ENCODE assay signal across 8 cellular contexts in the genomic region with DNA sequence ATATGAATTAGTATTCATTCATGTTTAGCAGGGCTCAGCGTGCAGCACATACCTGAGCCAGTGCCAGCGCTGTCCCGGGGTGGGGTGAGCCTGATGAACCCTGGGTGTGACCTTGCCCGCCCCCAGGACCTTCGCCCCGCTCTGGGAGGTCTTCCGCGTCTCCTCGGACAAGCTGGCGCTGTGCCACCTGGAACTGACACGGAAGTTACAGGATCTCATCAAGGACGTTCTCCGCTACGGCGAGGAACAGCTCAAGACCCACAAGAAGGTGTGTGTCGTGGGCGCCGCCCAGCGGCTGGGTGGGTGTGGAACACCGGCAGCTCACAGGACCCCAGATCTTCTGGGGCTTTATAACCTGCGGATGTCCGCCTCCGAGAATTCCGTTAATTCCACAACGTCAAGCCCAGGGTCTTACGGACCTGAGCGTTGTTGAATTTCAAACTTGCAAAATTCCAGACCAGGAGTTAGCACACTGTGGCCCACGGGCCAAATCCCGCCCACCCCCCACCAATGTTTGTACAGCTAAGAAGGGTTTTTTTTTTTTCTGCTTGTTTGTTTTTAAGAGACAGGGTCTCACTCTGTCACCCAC. TPM values are rescaled to one million over a fixed set of nuclear protein-coding genes. Genes with fewer than 3 reads are reported as not detected.
DNase-seq lines count a peak whose midpoint lies in the region; ATAC-seq, FAIRE-seq and TF ChIP-seq lines count a peak whose summit lies in the region.

No MANE protein-coding gene starts in this region.

- H3K27me3 ChIP-seq in MG63: no peaks in the 10 kb centered on the region
- H3K27me3 ChIP-seq in endothelial cell of umbilical vein (ENCODE audit: control insufficient read depth in 2 of 2, insufficient read depth in 2 of 2, low read length in 2 of 2): no peaks in the 10 kb centered on the region

- H3K4me3 ChIP-seq in MG63 (peak overlapping the region; percentile 26; the same call in 1 of the 2 replicates), endothelial cell of umbilical vein (replicated peaks in 1 of 3; ENCODE audit: insufficient read depth in 1 of 3, low read depth in 1 of 3, low read length in 3 of 3) (no peak overlapping the region)

- no peaks in the 10 kb centered on the region for H3K9me1 ChIP-seq in endothelial cell of umbilical vein (replicated peaks; ENCODE audit: control insufficient read depth, extremely low read depth, insufficient read depth, low read length)

- FAIRE-seq in endothelial cell of umbilical vein (lab: Jason Lieb, UNC): peak; percentile 85

- intact Hi-C loops in endothelial cell of umbilical vein (cut with micrococcal nuclease): loop anchor here (1.0 to 2.0 kb wide), 2 partner anchors 62 to 160 kb away; no protein-coding TSS in a partner anchor

- H3K79me2 ChIP-seq in endothelial cell of umbilical vein (ENCODE audit: control insufficient read depth, insufficient read depth, low read length): no peaks in the 10 kb centered on the region

- no peak overlapping the region for H3K27ac ChIP-seq in endothelial cell of umbilical vein (ENCODE audit: insufficient read depth, low read depth, low read length)

- H3K36me3 ChIP-seq in MG63 (no peaks in the 10 kb centered on the region), endothelial cell of umbilical vein (ENCODE audit: control insufficient read depth in 2 of 2, extremely low read depth in 1 of 2, insufficient read depth in 2 of 2, low read length in 2 of 2) (no peaks in the 10 kb centered on the region)

- DNase-seq in ELR (ENCODE audit: low read depth) (peak; percentile 84), MG63 (peak; percentile 83), SW480 (ENCODE audit: low spot score) (peak; percentile 81), endothelial cell of umbilical vein (ENCODE audit: low read depth, low spot score) (peak; percentile 73), mesenteric fat pad (ENCODE audit: low spot score) (peak; percentile 94), ureter (ENCODE audit: low spot score) (peak; percentile 84), cerebellar nuclear complex (lab: John Stamatoyannopoulos, UW) (no peak)

- no TSS peak for BruUV-seq in endothelial cell of umbilical vein (replicated peaks; lab: Mats Ljungman, UMichigan)

- ATAC-seq in HG03139 (IDR thresholded peaks at IDR 0.05; ENCODE audit: unreplicated experiment): no peak

- H4K20me1 ChIP-seq in endothelial cell of umbilical vein (replicated peaks; ENCODE audit: control insufficient read depth, extremely low read depth, insufficient read depth, low read length): no peaks in the 10 kb centered on the region

- dilution Hi-C loops in endothelial cell of umbilical vein (cut with MboI; ENCODE audit: extremely low pct_ligation_motif_present, low sequenced_read_pairs): no loop called here

- peak; percentile 96 to 97 for TF ChIP-seq CTCF in endothelial cell of umbilical vein (IDR thresholded peaks at IDR 0.05; ENCODE audit: extremely low read depth in 1 of 2, insufficient read depth in 1 of 2, low read depth in 1 of 2, low read length in 2 of 2)

- H3K4me1 ChIP-seq in endothelial cell of umbilical vein (ENCODE audit: control insufficient read depth, extremely low read depth, insufficient read depth, low read length): peaks cover 3% of the 10 kb centered on the region

- no peaks in the 10 kb centered on the region for H3K9me3 ChIP-seq in MG63
- H3K9me3 ChIP-seq in endothelial cell of umbilical vein (replicated peaks; ENCODE audit: control insufficient read depth, insufficient read depth, low read length): no peaks in the 10 kb centered on the region

- H3K4me2 ChIP-seq in endothelial cell of umbilical vein (ENCODE audit: insufficient read depth, low read length): peak overlapping the region; percentile 13

- H3K9ac ChIP-seq in endothelial cell of umbilical vein (replicated peaks; ENCODE audit: extremely low read depth, insufficient read depth, low read length): no peak overlapping the region

- TF ChIP-seq POLR2A in endothelial cell of umbilical vein (IDR thresholded peaks at IDR 0.05; ENCODE audit: low read depth, low read length): no peak

- peak overlapping the region; percentile 10 for H2AFZ ChIP-seq in endothelial cell of umbilical vein (ENCODE audit: low read depth, low read length)

- POLR2A ChIA-PET in endothelial cell of umbilical vein (lab: Charles Lee): interaction anchor here (0.6 to 0.8 kb wide), 4 partner anchors 27 to 361 kb away, joined by 3 to 7 read pairs (median 4); a partner anchor contains a TSS

- CTCF ChIA-PET in endothelial cell of umbilical vein (lab: Charles Lee): interaction anchor here (0.6 to 3.1 kb wide), 78 partner anchors 8 to 518 kb away, joined by 3 to 182 read pairs (median 5); a partner anchor contains a TSS

TF ChIP-seq in endothelial cell of umbilical vein, 7 proteins besides CTCF, POLR2A, EP300 and RAD21:
- TF ChIP-seq POLR2AphosphoS5 (IDR thresholded peaks at IDR 0.05; ENCODE audit: insufficient read depth, low read depth, low read length): no peak
- no peak for TF ChIP-seq GATA2 (IDR thresholded peaks at IDR 0.05; ENCODE audit: insufficient read depth, insufficient read length, low read depth, low read length)
- TF ChIP-seq MYC (IDR thresholded peaks at IDR 0.05; ENCODE audit: low read depth, low read length): no peak
- TF ChIP-seq FOS (IDR thresholded peaks at IDR 0.05; ENCODE audit: borderline replicate concordance, insufficient read depth, low read length): no peak
- TF ChIP-seq, protein P1, sequence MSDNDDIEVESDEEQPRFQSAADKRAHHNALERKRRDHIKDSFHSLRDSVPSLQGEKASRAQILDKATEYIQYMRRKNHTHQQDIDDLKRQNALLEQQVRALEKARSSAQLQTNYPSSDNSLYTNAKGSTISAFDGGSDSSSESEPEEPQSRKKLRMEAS (IDR thresholded peaks at IDR 0.05; ENCODE audit: insufficient read depth, insufficient read length): no peak
- no peak for TF ChIP-seq JUN (IDR thresholded peaks at IDR 0.05; ENCODE audit: borderline replicate concordance, insufficient read depth, insufficient read length, low read depth)
- TF ChIP-seq EZH2 (IDR thresholded peaks at IDR 0.05; ENCODE audit: borderline replicate concordance, low read depth, low read length, severe bottlenecking): no peak

RNA-seq across cellular contexts. Expression of a gene that starts 15.4 kb away (rescaled TPM):
- total RNA-seq in MG63 (2014; rRNA removed; shearing (Covaris generic); ENCODE audit: low replicate concordance): 0.82 TPM in 1 of 2 replicates, not detected in the other
- 1.4 and 1.6 TPM in 2 replicates for total RNA-seq in endothelial cell of umbilical vein
- polyA plus RNA-seq in endothelial cell of umbilical vein: 0.66 and 0.80 TPM in 2 replicates
- polyA plus RNA-seq in endothelial cell of umbilical vein (2011; cell fraction: cytosol; rRNA removed): 0.48 and 0.49 TPM in 2 replicates
- 0.53 and 1.2 TPM in 2 replicates for polyA plus RNA-seq in endothelial cell of umbilical vein (2011; cell fraction: nucleus; rRNA removed)
- 3.6 and 5.6 TPM in 2 replicates for polyA plus RNA-seq in endothelial cell of umbilical vein (2012)
- polyA minus RNA-seq in endothelial cell of umbilical vein: 1.2 and 1.3 TPM in 2 replicates
- polyA minus RNA-seq in endothelial cell of umbilical vein (2011; cell fraction: cytosol; rRNA and poly(A)+ RNA removed): 1.1 TPM
- polyA minus RNA-seq in endothelial cell of umbilical vein (2011; cell fraction: nucleus; rRNA and poly(A)+ RNA removed): 0.63 and 1.1 TPM in 2 replicates
- total RNA-seq in mesenteric fat pad: 2.6 TPM
- 4.8 TPM for total RNA-seq in ureter

RNA-seq across cellular contexts. Expression of a gene that starts 28.3 kb away (rescaled TPM):
- not detected in 2 replicates for total RNA-seq in MG63 (2014; rRNA removed; shearing (Covaris generic); ENCODE audit: low replicate concordance)
- total RNA-seq in endothelial cell of umbilical vein (not detected in 2 replicates), mesenteric fat pad (0.32 TPM), ureter (88.2 TPM)
- polyA plus RNA-seq in endothelial cell of umbilical vein: 0.10 TPM in 1 of 2 replicates, not detected in the other
- polyA plus RNA-seq in endothelial cell of umbilical vein (2011; cell fraction: cytosol; rRNA removed): not detected in 2 replicates
- polyA plus RNA-seq in endothelial cell of umbilical vein (2011; cell fraction: nucleus; rRNA removed): 0.17 TPM in 1 of 2 replicates, not detected in the other
- polyA plus RNA-seq in endothelial cell of umbilical vein (2012): not detected in 2 replicates
- polyA minus RNA-seq in endothelial cell of umbilical vein: not detected in 2 replicates
- 1.2 TPM for polyA minus RNA-seq in endothelial cell of umbilical vein (2011; cell fraction: cytosol; rRNA and poly(A)+ RNA removed)
- polyA minus RNA-seq in endothelial cell of umbilical vein (2011; cell fraction: nucleus; rRNA and poly(A)+ RNA removed): not detected in 2 replicates

RNA-seq across cellular contexts. Expression of a gene that starts 47.4 kb away (rescaled TPM):
- 23.3 and 50.0 TPM in 2 replicates for total RNA-seq in MG63 (2014; rRNA removed; shearing (Covaris generic); ENCODE audit: low replicate concordance)
- total RNA-seq in endothelial cell of umbilical vein (143 and 166 TPM in 2 replicates), mesenteric fat pad (71.1 TPM), ureter (61.6 TPM)
- 94.8 and 157 TPM in 2 replicates for polyA plus RNA-seq in endothelial cell of umbilical vein
- polyA plus RNA-seq in endothelial cell of umbilical vein (2011; cell fraction: cytosol; rRNA removed): 40.6 and 56.8 TPM in 2 replicates
- 41.1 and 46.1 TPM in 2 replicates for polyA plus RNA-seq in endothelial cell of umbilical vein (2011; cell fraction: nucleus; rRNA removed)
- 117 and 119 TPM in 2 replicates for polyA plus RNA-seq in endothelial cell of umbilical vein (2012)
- 84.1 and 137 TPM in 2 replicates for polyA minus RNA-seq in endothelial cell of umbilical vein
- 58.3 TPM for polyA minus RNA-seq in endothelial cell of umbilical vein (2011; cell fraction: cytosol; rRNA and poly(A)+ RNA removed)
- 35.6 and 43.7 TPM in 2 replicates for polyA minus RNA-seq in endothelial cell of umbilical vein (2011; cell fraction: nucleus; rRNA and poly(A)+ RNA removed)

RNA-seq across cellular contexts. Expression of a gene that starts 54.7 kb away (rescaled TPM):
- not detected in 2 replicates for total RNA-seq in MG63 (2014; rRNA removed; shearing (Covaris generic); ENCODE audit: low replicate concordance)
- not detected in 2 replicates for total RNA-seq in endothelial cell of umbilical vein
- not detected in 2 replicates for polyA plus RNA-seq in endothelial cell of umbilical vein
- not detected in 2 replicates for polyA plus RNA-seq in endothelial cell of umbilical vein (2011; cell fraction: cytosol; rRNA removed)
- polyA plus RNA-seq in endothelial cell of umbilical vein (2011; cell fraction: nucleus; rRNA removed): not detected in 2 replicates
- not detected in 2 replicates for polyA plus RNA-seq in endothelial cell of umbilical vein (2012)
- polyA minus RNA-seq in endothelial cell of umbilical vein: not detected in 2 replicates
- polyA minus RNA-seq in endothelial cell of umbilical vein (2011; cell fraction: cytosol; rRNA and poly(A)+ RNA removed): not detected
- polyA minus RNA-seq in endothelial cell of umbilical vein (2011; cell fraction: nucleus; rRNA and poly(A)+ RNA removed): not detected in 2 replicates
- 0.61 TPM for total RNA-seq in mesenteric fat pad
- not detected for total RNA-seq in ureter

Comparison
In these comparisons a context has a peak if more than half of its experiments do, and no peak if none do; other contexts are left out.
1. DNase-seq: peak in ELR (single experiment), MG63 (single experiment), SW480 (single experiment), endothelial cell of umbilical vein (single experiment), mesenteric fat pad (single experiment) and ureter (single experiment); none in cerebellar nuclear complex (0 of 2).
2. RNA of a gene that starts 28.3 kb away (total RNA-seq): 88.2 TPM in ureter (single experiment); 0.32 TPM in mesenteric fat pad (single experiment), not detected in MG63 and not detected in endothelial cell of umbilical vein; every median in the first group is over 10 times any median in the second.